In the genomic region with DNA sequence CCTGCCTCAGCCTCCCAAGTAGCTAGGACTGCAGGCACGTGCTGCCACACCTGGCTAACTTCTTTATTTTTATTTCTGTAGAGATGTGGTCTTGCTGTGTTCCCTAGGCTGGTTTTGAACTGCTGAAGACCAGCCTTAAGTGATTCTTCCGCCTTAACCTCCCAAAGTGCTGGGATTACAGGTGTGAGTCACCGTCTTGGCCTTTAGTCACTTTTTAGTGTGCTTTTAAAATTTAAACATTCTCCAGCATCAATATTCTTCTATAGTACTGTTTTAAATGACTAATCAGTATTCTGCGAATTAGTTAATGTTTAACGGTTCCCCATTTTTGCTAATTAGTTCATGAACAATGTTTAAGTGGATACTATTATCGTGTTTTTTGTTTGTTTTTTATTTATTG, we compare ENCODE assay signal across 30 cellular contexts.
DNase-seq lines count a peak whose midpoint lies in the region; ATAC-seq, FAIRE-seq and TF ChIP-seq lines count a peak whose summit lies in the region.
"Had no signal": no experiment of that assay in that cellular context is flagged by ENCODE, and none has a peak within 500 bp of the region (broad histone marks: within the 10 kb centered on the region; RNA-seq: fewer than 3 reads in every experiment).

No MANE protein-coding gene starts in this region.

- H3K4me1 Mint-ChIP-seq in CD4-positive, alpha-beta T cell (ENCODE audit: low read depth), result peaks cover 84% of the 10 kb centered on the region

- no peak overlapping the region for H3K23ac ChIP-seq in trophoblast cell (ENCODE audit: low read length)

- no peak overlapping the region for H3K18ac ChIP-seq in trophoblast cell (ENCODE audit: low read length)

- in situ Hi-C loops in brain microvascular endothelial cell (cut with HindIII; ENCODE audit: low pct_ligation_motif_present, low sequenced_read_pairs), result no loop called here

- H3K9me3 ChIP-seq in CD4-positive, alpha-beta T cell (ENCODE audit: control insufficient read depth, low read length), result no peaks in the 10 kb centered on the region
- peaks cover 2% of the 10 kb centered on the region for H3K9me3 ChIP-seq in trophoblast cell (ENCODE audit: insufficient read depth, low read depth, low read length)
- H3K9me3 ChIP-seq: A549, Caco-2, SJSA1 had no signal

- ATAC-seq in CD4-positive, alpha-beta T cell (ENCODE audit: poor library complexity), result no peak
- ATAC-seq in GM18867 (IDR thresholded peaks at IDR 0.05; ENCODE audit: unreplicated experiment), result no peak
- ATAC-seq: A549; CD8-positive, alpha-beta T cell; GM12878 had no signal

- H3K9me3 Mint-ChIP-seq in CD4-positive, alpha-beta T cell, result no peaks in the 10 kb centered on the region
- H3K9me3 Mint-ChIP-seq: CD8-positive, alpha-beta T cell; IgD-negative memory B cell had no signal

- no peak overlapping the region for H4K8ac ChIP-seq in trophoblast cell (ENCODE audit: low read depth, low read length)

- H3K4ac ChIP-seq in trophoblast cell (ENCODE audit: low read depth, low read length), result peak overlapping the region; percentile 50

- H3K27me3 Mint-ChIP-seq in CD4-positive, alpha-beta T cell, result no peaks in the 10 kb centered on the region
- H3K27me3 Mint-ChIP-seq: IgD-negative memory B cell had no signal

- no peak overlapping the region for H2BK5ac ChIP-seq in trophoblast cell (ENCODE audit: low read depth, low read length, poor library complexity)

- intact Hi-C loops in CD4-positive, alpha-beta T cell (cut with DNase I, micrococcal nuclease), result no loop called here

- no peak overlapping the region for H3K9ac ChIP-seq in trophoblast cell (ENCODE audit: low read length)
- H3K9ac ChIP-seq: GM23248, KMS-11 had no signal

- peak; percentile 9 for FAIRE-seq in GM18507 (lab: Jason Lieb, UNC)
- FAIRE-seq: A549, GM12878 had no signal

- H3K79me1 ChIP-seq in trophoblast cell (ENCODE audit: low read length), result no peaks in the 10 kb centered on the region

- H3K36me3 Mint-ChIP-seq in CD4-positive, alpha-beta T cell (ENCODE audit: low read depth), result peaks cover 91% of the 10 kb centered on the region

- TF ChIP-seq CTCF in CD4-positive, alpha-beta T cell (IDR thresholded peaks at IDR 0.05), result no peak
- TF ChIP-seq CTCF in VCaP (conservative IDR thresholded peaks at IDR 0.05), result no peak
- no peak for TF ChIP-seq CTCF in brain microvascular endothelial cell (IDR thresholded peaks at IDR 0.05; ENCODE audit: low read depth, low read length, missing control alignments)

- no peak overlapping the region for H3K4me3 Mint-ChIP-seq in CD4-positive, alpha-beta T cell
- H3K4me3 Mint-ChIP-seq: CD8-positive, alpha-beta T cell had no signal

- CTCF ChIA-PET in CD4-positive, alpha-beta T cell (lab: Charles Lee), result interaction anchor here (0.6 to 1.7 kb wide), 2 partner anchors 29 to 36 kb away, joined by 3 to 4 read pairs; no protein-coding TSS in a partner anchor

- peaks cover 0 to 3% of the 10 kb centered on the region in 2 experiments for H3K4me1 ChIP-seq in trophoblast cell (ENCODE audit: control insufficient read depth in 1 of 2, insufficient read depth in 2 of 2, low read length in 2 of 2)

- no peak overlapping the region for H2AK5ac ChIP-seq in trophoblast cell (ENCODE audit: low read length)

- no peak overlapping the region for H4K12ac ChIP-seq in trophoblast cell (ENCODE audit: low read depth, low read length)

- H3K14ac ChIP-seq in trophoblast cell (ENCODE audit: low read length), result no peak overlapping the region

- H3K27ac Mint-ChIP-seq in CD4-positive, alpha-beta T cell, result peak overlapping the region; percentile 47
- H3K27ac Mint-ChIP-seq: CD8-positive, alpha-beta T cell had no signal

- no peak overlapping the region for H3K4me3 ChIP-seq in trophoblast cell (ENCODE audit: low read depth, low read length)
- no peak overlapping the region for H3K4me3 ChIP-seq in brain microvascular endothelial cell (ENCODE audit: low read depth, low read length)
- H3K4me3 ChIP-seq: A549, GM12878, GM23248, SJSA1 had no signal

- no peak overlapping the region for H3K27ac ChIP-seq in CD4-positive, alpha-beta T cell (ENCODE audit: low read depth, low read length)
- H3K27ac ChIP-seq in VCaP, result peak overlapping the region; percentile 13; the same call in 1 of the 2 replicates
- H3K27ac ChIP-seq in trophoblast cell (ENCODE audit: low read depth, low read length), result no peak overlapping the region
- H3K27ac ChIP-seq in brain microvascular endothelial cell, result no peak overlapping the region
- H3K27ac ChIP-seq: A549, GM23248, HL-60, KMS-11, SJSA1 had no signal

- H2AFZ ChIP-seq in trophoblast cell (ENCODE audit: insufficient read depth, low read length, poor library complexity), result no peak overlapping the region
- H2AFZ ChIP-seq: GM23248 had no signal

- H3K36me3 ChIP-seq in trophoblast cell (ENCODE audit: control insufficient read depth in 1 of 2, insufficient read depth in 2 of 2, low read length in 2 of 2) (peaks cover 0 to 13% of the 10 kb centered on the region in 2 experiments), brain microvascular endothelial cell (replicated peaks) (no peaks in the 10 kb centered on the region)

- no peak overlapping the region for H2BK12ac ChIP-seq in trophoblast cell (ENCODE audit: low read length)

- H3K79me2 ChIP-seq in trophoblast cell (ENCODE audit: control insufficient read depth, insufficient read depth, low read length, poor library complexity), result peaks cover 7% of the 10 kb centered on the region

- DNase-seq in CD4-positive, alpha-beta T cell, result no peak
- no peak for DNase-seq in GM18507 (ENCODE audit: extremely low spot score, insufficient read length, low read depth)
- DNase-seq in trophoblast cell, result peak in 1 of 2 donors; percentile 31
- DNase-seq in stimulated activated CD4-positive, alpha-beta T cell treated with anti-CD3 and anti-CD28 coated beads, Interleukin-4, amount 100 ng/mL, for 4 hours, result no peak
- DNase-seq in glomerular visceral epithelial cell (ENCODE audit: extremely low spot score), result no peak
- DNase-seq in brain microvascular endothelial cell, result no peak
- DNase-seq: C1 segment of cervical spinal cord; Caco-2; CD8-positive, alpha-beta T cell; GDM1; GM23248; H7; NCI-H1092; NCI-H1436; NCI-H187 treated with DMSO at 0.1 percent for 48 hours; NCI-H2107; NCI-H446; NCI-H524 treated with DMSO at 0.1 percent for 48 hours; NCI-H82; NK-92 treated with Interleukin-12 subunit alpha and Interleukin-12 subunit beta, amount 100 ng/mL, for 24 hours; Right ventricle myocardium superior; RPMI8226 had no signal

- no peak overlapping the region for H3K4me2 ChIP-seq in trophoblast cell (ENCODE audit: low read length)
- H3K4me2 ChIP-seq: A549, KMS-11 had no signal

- WGBS in trophoblast cell (ENCODE audit: extremely low coverage, insufficient coverage, insufficient read length), result no CpG with 5 or more reads among the region's 6 CpGs

- H3K27me3 ChIP-seq in CD4-positive, alpha-beta T cell (ENCODE audit: control insufficient read depth, insufficient read depth, low read length), result no peaks in the 10 kb centered on the region
- H3K27me3 ChIP-seq in trophoblast cell (ENCODE audit: insufficient read depth, low read length), result no peaks in the 10 kb centered on the region
- H3K27me3 ChIP-seq in brain microvascular endothelial cell (replicated peaks), result no peaks in the 10 kb centered on the region
- H3K27me3 ChIP-seq: SJSA1 had no signal

- no peak overlapping the region for H2BK120ac ChIP-seq in trophoblast cell (ENCODE audit: insufficient read depth, low read length, poor library complexity)

- H4K91ac ChIP-seq in trophoblast cell (ENCODE audit: low read depth, low read length), result no peak overlapping the region

- POLR2A ChIA-PET in CD4-positive, alpha-beta T cell (lab: Charles Lee), result interaction anchor here (1.2 kb wide), 1 partner anchor 22 kb away, joined by 3 read pairs; no protein-coding TSS in a partner anchor
